ENCODE assay signal across 1 cellular context in genomic region chr19:18280247-18281081, GRCh38.
TF ChIP-seq lines count a peak whose summit lies in the region.

No MANE protein-coding gene starts in this region.

TF ChIP-seq in HepG2, 621 proteins besides CTCF, POLR2A, EP300 and RAD21 (continued from another document and continues in another):
- TF ChIP-seq MLX (CRISPR knock-in tag; IDR thresholded peaks at IDR 0.05) (no peak), ASH2L (IDR thresholded peaks at IDR 0.05; ENCODE audit: insufficient read length, low read depth, low read length) (peak; percentile 34), SALL2 (CRISPR knock-in tag; IDR thresholded peaks at IDR 0.05) (no peak), ZNF414 (CRISPR knock-in tag; IDR thresholded peaks at IDR 0.05) (no peak), POLR2AphosphoS2 (IDR thresholded peaks at IDR 0.05; ENCODE audit: low read depth, low read length) (0 out of 2 replicates have a peak, but pooled peaks have one; percentile 16), XBP1 (CRISPR knock-in tag; IDR thresholded peaks at IDR 0.05) (no peak), MED13 (CRISPR knock-in tag; IDR thresholded peaks at IDR 0.05) (peak; percentile 64; the same call in 1 of the 2 replicates), ZNF326 (CRISPR knock-in tag; IDR thresholded peaks at IDR 0.05; ENCODE audit: borderline replicate concordance) (no peak), ZNF605 (CRISPR knock-in tag; IDR thresholded peaks at IDR 0.05) (no peak), ZNF138 (CRISPR knock-in tag; IDR thresholded peaks at IDR 0.05; ENCODE audit: low read depth) (no peak), PAF1 (CRISPR knock-in tag; IDR thresholded peaks at IDR 0.05) (0 out of 2 replicates have a peak, but pooled peaks have one; percentile 74), ZNF296 (CRISPR knock-in tag; conservative IDR thresholded peaks at IDR 0.05) (no peak), ZNF772 (CRISPR knock-in tag; IDR thresholded peaks at IDR 0.05) (no peak), NAIF1 (CRISPR knock-in tag; IDR thresholded peaks at IDR 0.05; ENCODE audit: borderline replicate concordance) (no peak), HNRNPL (IDR thresholded peaks at IDR 0.05; ENCODE audit: low read depth, low read length) (peak; percentile 82; the same call in 1 of the 2 replicates), SALL1 (CRISPR knock-in tag; IDR thresholded peaks at IDR 0.05) (peak; percentile 75), CBFB (CRISPR knock-in tag; IDR thresholded peaks at IDR 0.05) (0 out of 2 replicates have a peak, but pooled peaks have one; percentile 26), RBFOX2 (IDR thresholded peaks at IDR 0.05; ENCODE audit: low read depth, low read length) (peak; percentile 88), POGK (CRISPR knock-in tag; conservative IDR thresholded peaks at IDR 0.05) (no peak), HINFP (CRISPR knock-in tag; IDR thresholded peaks at IDR 0.05; ENCODE audit: low read depth) (no peak), MXI1 (IDR thresholded peaks at IDR 0.05; ENCODE audit: borderline replicate concordance, low read depth, low read length) (no peak), ARID3A (IDR thresholded peaks at IDR 0.05; ENCODE audit: low read depth, low read length) (no peak), TP53 (CRISPR knock-in tag; conservative IDR thresholded peaks at IDR 0.05) (0 out of 2 replicates have a peak, but pooled peaks have one; percentile 47), TSC22D2 (CRISPR knock-in tag; IDR thresholded peaks at IDR 0.05; ENCODE audit: borderline replicate concordance) (no peak), NFE2L2 (IDR thresholded peaks at IDR 0.05; ENCODE audit: low read length) (no peak), NCOA5 (CRISPR knock-in tag; IDR thresholded peaks at IDR 0.05) (peak; percentile 79; the same call in 1 of the 2 replicates), NR2F1 (CRISPR knock-in tag; IDR thresholded peaks at IDR 0.05) (no peak), FOXP1 (IDR thresholded peaks at IDR 0.05) (no peak), FOXP1 (CRISPR knock-in tag; IDR thresholded peaks at IDR 0.05) (no peak), MXD1 (CRISPR knock-in tag; IDR thresholded peaks at IDR 0.05) (peak; percentile 69), ARNTL (CRISPR knock-in tag; IDR thresholded peaks at IDR 0.05) (no peak), ZNF614 (CRISPR knock-in tag; IDR thresholded peaks at IDR 0.05; ENCODE audit: borderline replicate concordance) (0 out of 2 replicates have a peak, but pooled peaks have one; percentile 40), ZNF143 (CRISPR knock-in tag; IDR thresholded peaks at IDR 0.05) (peak; percentile 28; the same call in 1 of the 2 replicates), ZNF790 (CRISPR knock-in tag; IDR thresholded peaks at IDR 0.05; ENCODE audit: borderline replicate concordance) (0 out of 2 replicates have a peak, but pooled peaks have one; percentile 30), SMAD3 (CRISPR knock-in tag; IDR thresholded peaks at IDR 0.05) (no peak), SAFB2 (CRISPR knock-in tag; IDR thresholded peaks at IDR 0.05; ENCODE audit: borderline replicate concordance, low read depth) (peak; percentile 84; the same call in 1 of the 2 replicates), KDM5B (CRISPR knock-in tag; IDR thresholded peaks at IDR 0.05; ENCODE audit: borderline replicate concordance) (no peak; the same call in 1 of the 2 replicates), TFE3 (CRISPR knock-in tag; IDR thresholded peaks at IDR 0.05) (peak; percentile 39; the same call in 1 of the 2 replicates), NPAS2 (CRISPR knock-in tag; IDR thresholded peaks at IDR 0.05; ENCODE audit: borderline replicate concordance) (no peak), AFF4 (CRISPR knock-in tag; IDR thresholded peaks at IDR 0.05) (peak; percentile 60), AKAP8 (CRISPR knock-in tag; IDR thresholded peaks at IDR 0.05) (no peak)
- TF ChIP-seq, protein P1, sequence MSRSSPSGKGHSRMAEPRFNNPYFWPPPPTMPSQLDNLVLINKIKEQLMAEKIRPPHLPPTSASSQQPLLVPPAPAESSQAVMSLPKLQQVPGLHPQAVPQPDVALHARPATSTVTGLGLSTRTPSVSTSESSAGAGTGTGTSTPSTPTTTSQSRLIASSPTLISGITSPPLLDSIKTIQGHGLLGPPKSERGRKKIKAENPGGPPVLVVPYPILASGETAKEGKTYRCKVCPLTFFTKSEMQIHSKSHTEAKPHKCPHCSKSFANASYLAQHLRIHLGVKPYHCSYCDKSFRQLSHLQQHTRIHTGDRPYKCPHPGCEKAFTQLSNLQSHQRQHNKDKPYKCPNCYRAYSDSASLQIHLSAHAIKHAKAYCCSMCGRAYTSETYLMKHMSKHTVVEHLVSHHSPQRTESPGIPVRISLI (CRISPR knock-in tag; IDR thresholded peaks at IDR 0.05; ENCODE audit: borderline replicate concordance) = peak; percentile 2; the same call in 1 of the 2 replicates
- TF ChIP-seq, protein P2, sequence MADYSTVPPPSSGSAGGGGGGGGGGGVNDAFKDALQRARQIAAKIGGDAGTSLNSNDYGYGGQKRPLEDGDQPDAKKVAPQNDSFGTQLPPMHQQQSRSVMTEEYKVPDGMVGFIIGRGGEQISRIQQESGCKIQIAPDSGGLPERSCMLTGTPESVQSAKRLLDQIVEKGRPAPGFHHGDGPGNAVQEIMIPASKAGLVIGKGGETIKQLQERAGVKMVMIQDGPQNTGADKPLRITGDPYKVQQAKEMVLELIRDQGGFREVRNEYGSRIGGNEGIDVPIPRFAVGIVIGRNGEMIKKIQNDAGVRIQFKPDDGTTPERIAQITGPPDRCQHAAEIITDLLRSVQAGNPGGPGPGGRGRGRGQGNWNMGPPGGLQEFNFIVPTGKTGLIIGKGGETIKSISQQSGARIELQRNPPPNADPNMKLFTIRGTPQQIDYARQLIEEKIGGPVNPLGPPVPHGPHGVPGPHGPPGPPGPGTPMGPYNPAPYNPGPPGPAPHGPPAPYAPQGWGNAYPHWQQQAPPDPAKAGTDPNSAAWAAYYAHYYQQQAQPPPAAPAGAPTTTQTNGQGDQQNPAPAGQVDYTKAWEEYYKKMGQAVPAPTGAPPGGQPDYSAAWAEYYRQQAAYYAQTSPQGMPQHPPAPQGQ (CRISPR knock-in tag; IDR thresholded peaks at IDR 0.05; ENCODE audit: borderline replicate concordance) = no peak
- TF ChIP-seq, protein P3, sequence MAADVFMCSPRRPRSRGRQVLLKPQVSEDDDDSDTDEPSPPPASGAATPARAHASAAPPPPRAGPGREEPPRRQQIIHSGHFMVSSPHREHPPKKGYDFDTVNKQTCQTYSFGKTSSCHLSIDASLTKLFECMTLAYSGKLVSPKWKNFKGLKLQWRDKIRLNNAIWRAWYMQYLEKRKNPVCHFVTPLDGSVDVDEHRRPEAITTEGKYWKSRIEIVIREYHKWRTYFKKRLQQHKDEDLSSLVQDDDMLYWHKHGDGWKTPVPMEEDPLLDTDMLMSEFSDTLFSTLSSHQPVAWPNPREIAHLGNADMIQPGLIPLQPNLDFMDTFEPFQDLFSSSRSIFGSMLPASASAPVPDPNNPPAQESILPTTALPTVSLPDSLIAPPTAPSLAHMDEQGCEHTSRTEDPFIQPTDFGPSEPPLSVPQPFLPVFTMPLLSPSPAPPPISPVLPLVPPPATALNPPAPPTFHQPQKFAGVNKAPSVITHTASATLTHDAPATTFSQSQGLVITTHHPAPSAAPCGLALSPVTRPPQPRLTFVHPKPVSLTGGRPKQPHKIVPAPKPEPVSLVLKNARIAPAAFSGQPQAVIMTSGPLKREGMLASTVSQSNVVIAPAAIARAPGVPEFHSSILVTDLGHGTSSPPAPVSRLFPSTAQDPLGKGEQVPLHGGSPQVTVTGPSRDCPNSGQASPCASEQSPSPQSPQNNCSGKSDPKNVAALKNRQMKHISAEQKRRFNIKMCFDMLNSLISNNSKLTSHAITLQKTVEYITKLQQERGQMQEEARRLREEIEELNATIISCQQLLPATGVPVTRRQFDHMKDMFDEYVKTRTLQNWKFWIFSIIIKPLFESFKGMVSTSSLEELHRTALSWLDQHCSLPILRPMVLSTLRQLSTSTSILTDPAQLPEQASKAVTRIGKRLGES (CRISPR knock-in tag; IDR thresholded peaks at IDR 0.05; ENCODE audit: borderline replicate concordance) = 0 out of 2 replicates have a peak, but pooled peaks have one; percentile 27
